In genomic region chr4:6960154-6960553, GRCh38 we compare ENCODE assay signal across 16 cellular contexts. TPM values are rescaled to one million over a fixed set of nuclear protein-coding genes. Genes with fewer than 3 reads are reported as not detected.
DNase-seq lines count a peak whose midpoint lies in the region; ATAC-seq and TF ChIP-seq lines count a peak whose summit lies in the region.
"Had no signal": no experiment of that assay in that cellular context is flagged by ENCODE, and none has a peak within 500 bp of the region (broad histone marks: within the 10 kb centered on the region; RNA-seq: fewer than 3 reads in every experiment).

No MANE protein-coding gene starts in this region.

- H3K9me3 Mint-ChIP-seq in glutamatergic neuron (ENCODE audit: unreplicated experiment), result peaks cover 17% of the 10 kb centered on the region
- H3K9me3 Mint-ChIP-seq: CD14-positive monocyte; CD8-positive, alpha-beta T cell had no signal

- ATAC-seq in GM19452 (IDR thresholded peaks at IDR 0.05; ENCODE audit: unreplicated experiment) (no peak), HG02852 (IDR thresholded peaks at IDR 0.05; ENCODE audit: unreplicated experiment) (no peak)
- ATAC-seq: CD8-positive, alpha-beta T cell had no signal

- H3K4me3 Mint-ChIP-seq in glutamatergic neuron (ENCODE audit: unreplicated experiment), result no peak overlapping the region
- H3K4me3 Mint-ChIP-seq: B cell; CD14-positive monocyte; CD8-positive, alpha-beta T cell had no signal

- no peak for TF ChIP-seq CTCF in glutamatergic neuron (IDR thresholded peaks at IDR 0.05; ENCODE audit: partially characterized antibody, unreplicated experiment)

- H3K36me3 Mint-ChIP-seq in glutamatergic neuron (ENCODE audit: unreplicated experiment), result no peaks in the 10 kb centered on the region

- peaks cover 56% of the 10 kb centered on the region for H3K4me1 Mint-ChIP-seq in glutamatergic neuron (ENCODE audit: low read depth, unreplicated experiment)

- peak overlapping the region; percentile 72 for H3K27ac Mint-ChIP-seq in glutamatergic neuron (ENCODE audit: unreplicated experiment)
- H3K27ac Mint-ChIP-seq: B cell; CD8-positive, alpha-beta T cell had no signal

- peaks cover 14% of the 10 kb centered on the region for H3K27me3 Mint-ChIP-seq in glutamatergic neuron (ENCODE audit: unreplicated experiment)
- H3K27me3 Mint-ChIP-seq: B cell had no signal

- peak; percentile 3 for DNase-seq in activated CD8-positive, alpha-beta memory T cell treated with anti-CD3 and anti-CD28 coated beads, Interleukin-2, amount 50 U/mL, for 48 hours
- DNase-seq in activated CD8-positive, alpha-beta memory T cell treated with anti-CD3 and anti-CD28 coated beads, Interleukin-2, amount 50 U/mL, for 4 hours, result no peak
- DNase-seq in NCI-H1694 treated with DMSO at 0.1 percent for 48 hours (lab: John Stamatoyannopoulos, UW), result peak; percentile 62
- DNase-seq in glutamatergic neuron, result no peak
- DNase-seq in MV-4-11 (lab: John Stamatoyannopoulos, UW), result no peak
- DNase-seq: ACHN; CD8-positive, alpha-beta T cell; COR-L47; DMS53; GF-D8; GM23248; H7 had no signal

RNA-seq across cellular contexts. Expression of gene TBC1D14, which starts 50.5 kb away (rescaled TPM):
- total RNA-seq in glutamatergic neuron (ENCODE audit: unreplicated experiment), result 82.2 TPM

Comparison
In these comparisons a context has a peak if more than half of its experiments do, and no peak if none do; other contexts are left out.
1. DNase-seq: peak in activated CD8-positive, alpha-beta memory T cell treated with anti-CD3 and anti-CD28 coated beads, Interleukin-2, amount 50 U/mL, for 48 hours (single experiment) and NCI-H1694 treated with DMSO at 0.1 percent for 48 hours (single experiment); none in activated CD8-positive, alpha-beta memory T cell treated with anti-CD3 and anti-CD28 coated beads, Interleukin-2, amount 50 U/mL, for 4 hours (single experiment), glutamatergic neuron (single experiment) and MV-4-11 (single experiment).